1 cellular context compared by ENCODE assay signal in the genomic region with DNA sequence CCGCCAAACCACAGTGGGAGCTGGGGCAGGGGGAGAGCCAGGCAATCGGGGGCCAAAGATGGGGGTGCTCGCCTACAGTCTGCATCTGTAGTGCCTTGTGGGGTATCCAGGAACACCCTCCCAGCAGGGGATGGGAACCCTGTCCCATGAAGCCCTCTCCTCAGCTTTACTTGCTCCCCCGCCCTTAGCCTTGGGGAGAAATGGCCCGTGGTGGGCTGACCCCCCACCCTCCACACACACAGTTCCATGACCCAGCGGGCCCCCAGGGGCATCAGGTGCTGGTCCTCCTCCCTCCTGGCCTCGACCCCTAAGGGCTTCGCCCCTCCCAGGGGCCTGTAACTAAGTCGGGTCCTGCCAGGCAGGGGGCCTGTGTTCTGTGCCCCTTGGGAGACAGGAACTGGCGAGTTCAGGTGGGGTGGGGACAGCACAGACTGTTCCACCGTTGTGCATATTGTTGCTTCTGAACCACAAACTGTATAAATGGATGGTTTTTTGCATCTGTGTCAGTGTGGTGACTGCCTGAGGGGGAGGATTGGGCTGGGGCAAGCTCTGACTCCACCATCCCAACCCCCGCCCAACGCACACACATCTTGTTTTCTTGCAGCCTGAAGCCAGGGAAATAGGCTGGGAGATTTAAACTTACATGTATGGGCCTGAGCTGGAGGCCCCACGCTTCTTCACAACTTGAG.
TF ChIP-seq lines count a peak whose summit lies in the region.

No MANE protein-coding gene starts in this region.

TF ChIP-seq in GM23338, 12 proteins besides CTCF, POLR2A, EP300 and RAD21 (continued from another document):
- TF ChIP-seq, protein P1, sequence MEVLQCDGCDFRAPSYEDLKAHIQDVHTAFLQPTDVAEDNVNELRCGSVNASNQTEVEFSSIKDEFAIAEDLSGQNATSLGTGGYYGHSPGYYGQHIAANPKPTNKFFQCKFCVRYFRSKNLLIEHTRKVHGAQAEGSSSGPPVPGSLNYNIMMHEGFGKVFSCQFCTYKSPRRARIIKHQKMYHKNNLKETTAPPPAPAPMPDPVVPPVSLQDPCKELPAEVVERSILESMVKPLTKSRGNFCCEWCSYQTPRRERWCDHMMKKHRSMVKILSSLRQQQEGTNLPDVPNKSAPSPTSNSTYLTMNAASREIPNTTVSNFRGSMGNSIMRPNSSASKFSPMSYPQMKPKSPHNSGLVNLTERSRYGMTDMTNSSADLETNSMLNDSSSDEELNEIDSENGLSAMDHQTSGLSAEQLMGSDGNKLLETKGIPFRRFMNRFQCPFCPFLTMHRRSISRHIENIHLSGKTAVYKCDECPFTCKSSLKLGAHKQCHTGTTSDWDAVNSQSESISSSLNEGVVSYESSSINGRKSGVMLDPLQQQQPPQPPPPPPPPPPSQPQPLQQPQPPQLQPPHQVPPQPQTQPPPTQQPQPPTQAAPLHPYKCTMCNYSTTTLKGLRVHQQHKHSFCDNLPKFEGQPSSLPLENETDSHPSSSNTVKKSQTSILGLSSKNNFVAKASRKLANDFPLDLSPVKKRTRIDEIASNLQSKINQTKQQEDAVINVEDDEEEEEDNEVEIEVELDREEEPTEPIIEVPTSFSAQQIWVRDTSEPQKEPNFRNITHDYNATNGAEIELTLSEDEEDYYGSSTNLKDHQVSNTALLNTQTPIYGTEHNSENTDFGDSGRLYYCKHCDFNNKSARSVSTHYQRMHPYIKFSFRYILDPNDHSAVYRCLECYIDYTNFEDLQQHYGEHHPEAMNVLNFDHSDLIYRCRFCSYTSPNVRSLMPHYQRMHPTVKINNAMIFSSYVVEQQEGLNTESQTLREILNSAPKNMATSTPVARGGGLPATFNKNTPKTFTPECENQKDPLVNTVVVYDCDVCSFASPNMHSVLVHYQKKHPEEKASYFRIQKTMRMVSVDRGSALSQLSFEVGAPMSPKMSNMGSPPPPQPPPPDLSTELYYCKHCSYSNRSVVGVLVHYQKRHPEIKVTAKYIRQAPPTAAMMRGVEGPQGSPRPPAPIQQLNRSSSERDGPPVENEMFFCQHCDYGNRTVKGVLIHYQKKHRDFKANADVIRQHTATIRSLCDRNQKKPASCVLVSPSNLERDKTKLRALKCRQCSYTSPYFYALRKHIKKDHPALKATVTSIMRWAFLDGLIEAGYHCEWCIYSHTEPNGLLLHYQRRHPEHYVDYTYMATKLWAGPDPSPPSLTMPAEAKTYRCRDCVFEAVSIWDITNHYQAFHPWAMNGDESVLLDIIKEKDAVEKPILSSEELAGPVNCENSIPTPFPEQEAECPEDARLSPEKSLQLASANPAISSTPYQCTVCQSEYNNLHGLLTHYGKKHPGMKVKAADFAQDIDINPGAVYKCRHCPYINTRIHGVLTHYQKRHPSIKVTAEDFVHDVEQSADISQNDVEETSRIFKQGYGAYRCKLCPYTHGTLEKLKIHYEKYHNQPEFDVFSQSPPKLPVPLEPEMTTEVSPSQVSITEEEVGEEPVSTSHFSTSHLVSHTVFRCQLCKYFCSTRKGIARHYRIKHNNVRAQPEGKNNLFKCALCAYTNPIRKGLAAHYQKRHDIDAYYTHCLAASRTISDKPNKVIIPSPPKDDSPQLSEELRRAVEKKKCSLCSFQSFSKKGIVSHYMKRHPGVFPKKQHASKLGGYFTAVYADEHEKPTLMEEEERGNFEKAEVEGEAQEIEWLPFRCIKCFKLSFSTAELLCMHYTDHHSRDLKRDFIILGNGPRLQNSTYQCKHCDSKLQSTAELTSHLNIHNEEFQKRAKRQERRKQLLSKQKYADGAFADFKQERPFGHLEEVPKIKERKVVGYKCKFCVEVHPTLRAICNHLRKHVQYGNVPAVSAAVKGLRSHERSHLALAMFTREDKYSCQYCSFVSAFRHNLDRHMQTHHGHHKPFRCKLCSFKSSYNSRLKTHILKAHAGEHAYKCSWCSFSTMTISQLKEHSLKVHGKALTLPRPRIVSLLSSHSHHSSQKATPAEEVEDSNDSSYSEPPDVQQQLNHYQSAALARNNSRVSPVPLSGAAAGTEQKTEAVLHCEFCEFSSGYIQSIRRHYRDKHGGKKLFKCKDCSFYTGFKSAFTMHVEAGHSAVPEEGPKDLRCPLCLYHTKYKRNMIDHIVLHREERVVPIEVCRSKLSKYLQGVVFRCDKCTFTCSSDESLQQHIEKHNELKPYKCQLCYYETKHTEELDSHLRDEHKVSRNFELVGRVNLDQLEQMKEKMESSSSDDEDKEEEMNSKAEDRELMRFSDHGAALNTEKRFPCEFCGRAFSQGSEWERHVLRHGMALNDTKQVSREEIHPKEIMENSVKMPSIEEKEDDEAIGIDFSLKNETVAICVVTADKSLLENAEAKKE (CRISPR knock-in tag; IDR thresholded peaks at IDR 0.05): no peak
- TF ChIP-seq ZNF114 (CRISPR knock-in tag; IDR thresholded peaks at IDR 0.05): no peak
